In the genomic region with DNA sequence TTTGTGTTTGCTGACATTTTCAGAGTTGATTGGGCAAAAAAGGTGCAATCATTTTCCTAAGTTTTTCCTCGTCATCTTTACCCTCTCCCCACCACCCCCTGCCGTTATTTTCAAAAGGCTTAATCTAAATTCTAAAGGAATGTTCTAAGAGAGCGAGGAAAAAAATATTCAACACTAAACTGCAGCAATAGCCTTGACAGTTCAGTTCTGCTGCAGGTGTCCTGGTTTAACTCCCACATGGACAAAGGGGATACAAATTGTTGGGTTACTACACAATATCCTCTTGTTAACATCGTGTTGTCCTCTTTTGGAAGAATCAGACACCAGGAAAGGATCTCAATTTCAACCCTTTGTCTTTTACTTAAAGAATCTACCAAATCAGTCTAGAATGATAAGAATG, we compare ENCODE assay signal across 17 cellular contexts.
DNase-seq lines count a peak whose midpoint lies in the region; TF ChIP-seq lines count a peak whose summit lies in the region.
"Had no signal": no experiment of that assay in that cellular context is flagged by ENCODE, and none has a peak within 500 bp of the region (broad histone marks: within the 10 kb centered on the region; RNA-seq: fewer than 3 reads in every experiment).

No MANE protein-coding gene starts in this region.

- H3K9me3 Mint-ChIP-seq in endodermal cell (no peaks in the 10 kb centered on the region), immature natural killer cell (peaks cover 0 to 15% (median 2%) of the 10 kb centered on the region in 6 donors)

- TF ChIP-seq CTCF in cardiac muscle cell (IDR thresholded peaks at IDR 0.05; ENCODE audit: low read depth, low read length) (no peak), right atrium auricular region (IDR thresholded peaks at IDR 0.05) (no peak), endodermal cell (conservative IDR thresholded peaks at IDR 0.05) (no peak)

- H3K27ac Mint-ChIP-seq in endodermal cell (no peak overlapping the region), immature natural killer cell (no peak overlapping the region)
- H3K27ac Mint-ChIP-seq: CD4-positive, alpha-beta memory T cell had no signal

- H3K27me3 ChIP-seq in cardiac muscle cell (no peaks in the 10 kb centered on the region), right atrium auricular region (no peaks in the 10 kb centered on the region), endodermal cell (ENCODE audit: control insufficient read depth, insufficient read depth, low read length, poor library complexity, severe bottlenecking) (peaks cover 4% of the 10 kb centered on the region)

- H3K9ac ChIP-seq in endodermal cell (ENCODE audit: extremely low read depth, low read length, poor library complexity, severe bottlenecking), result no peak overlapping the region
- H3K9ac ChIP-seq: GM23248 had no signal

- H3K27ac ChIP-seq in cardiac muscle cell, result peak overlapping the region; percentile 71
- H3K27ac ChIP-seq in right atrium auricular region, result peak overlapping the region in 1 of 2 donors; percentile 85
- no peak overlapping the region for H3K27ac ChIP-seq in endodermal cell (ENCODE audit: low read depth, low read length)
- H3K27ac ChIP-seq: 22Rv1, A549, C4-2B, GM23248 had no signal

- H3K27me3 Mint-ChIP-seq in endodermal cell (ENCODE audit: insufficient read depth) (peaks cover 2% of the 10 kb centered on the region), immature natural killer cell (ENCODE audit: low read depth in 3 of 3) (no peaks in the 10 kb centered on the region)
- H3K27me3 Mint-ChIP-seq: CD4-positive, alpha-beta memory T cell had no signal

- 41% methylated on average over 4 of the region's 4 CpGs; no CpG with 5 or more reads in 1 of the 2 experiments for WGBS in endodermal cell (ENCODE audit: insufficient coverage in 1 of 2, insufficient read length in 1 of 2), 2 experiments

- DNase-seq in cardiac muscle cell (ENCODE audit: low read depth in 1 of 2, low spot score in 1 of 2) (no peak), right atrium auricular region (ENCODE audit: low spot score) (no peak), endodermal cell (no peak), left kidney (ENCODE audit: low read depth, low spot score) (peak; percentile 7), immature natural killer cell (no peak), NCI-H1417 treated with DMSO at 0.1 percent for 48 hours (lab: John Stamatoyannopoulos, UW) (no peak), NCI-H2196 (lab: John Stamatoyannopoulos, UW; ENCODE audit: unreplicated experiment) (no peak)
- DNase-seq: AML-193; CD4-positive, alpha-beta memory T cell; DMS153; DMS79; GDM1; GM23248; H7 had no signal

- H3K4me3 ChIP-seq in cardiac muscle cell (no peak overlapping the region), right atrium auricular region (no peak overlapping the region), endodermal cell (ENCODE audit: low read length) (peak overlapping the region; percentile 11)
- H3K4me3 ChIP-seq: A549, GM23248 had no signal

- H3K4me1 Mint-ChIP-seq in endodermal cell (peaks cover 23% of the 10 kb centered on the region), immature natural killer cell (no peaks in the 10 kb centered on the region)
- H3K4me1 Mint-ChIP-seq: CD4-positive, alpha-beta memory T cell had no signal

- H3K4me3 Mint-ChIP-seq in endodermal cell (peak overlapping the region; percentile 6), immature natural killer cell (no peak overlapping the region)
- H3K4me3 Mint-ChIP-seq: CD4-positive, alpha-beta memory T cell had no signal

- H3K9me3 ChIP-seq in cardiac muscle cell (ENCODE audit: low read depth) (no peaks in the 10 kb centered on the region), right atrium auricular region (no peaks in the 10 kb centered on the region), endodermal cell (ENCODE audit: control insufficient read depth, low read length) (no peaks in the 10 kb centered on the region)
- H3K9me3 ChIP-seq: A549 had no signal

- H3K4me1 ChIP-seq in cardiac muscle cell (ENCODE audit: low read depth) (peaks cover 23% of the 10 kb centered on the region), right atrium auricular region (peaks cover 0 to 4% of the 10 kb centered on the region in 2 donors), endodermal cell (ENCODE audit: control insufficient read depth, insufficient read depth, low read length) (peaks cover 5% of the 10 kb centered on the region)
- H3K4me1 ChIP-seq: A549 had no signal

- H3K36me3 Mint-ChIP-seq in endodermal cell (ENCODE audit: low read depth) (no peaks in the 10 kb centered on the region), immature natural killer cell (no peaks in the 10 kb centered on the region)
- H3K36me3 Mint-ChIP-seq: CD4-positive, alpha-beta memory T cell had no signal

- no peaks in the 10 kb centered on the region for H3K36me3 ChIP-seq in cardiac muscle cell
- no peaks in the 10 kb centered on the region for H3K36me3 ChIP-seq in right atrium auricular region
- H3K36me3 ChIP-seq in endodermal cell (ENCODE audit: control insufficient read depth, insufficient read depth, low read length), result no peaks in the 10 kb centered on the region
